Comparison of ENCODE assay signal across 17 cellular contexts in genomic region chr2:48979691-48980090, GRCh38.
"Had no signal": no experiment of that assay in that cellular context is flagged by ENCODE, and none has a peak within 500 bp of the region (broad histone marks: within the 10 kb centered on the region; RNA-seq: fewer than 3 reads in every experiment).

No MANE protein-coding gene starts in this region.

- H3K4me3 ChIP-seq: stomach, suprapubic skin, testis, thoracic aorta, thyroid gland, tibial artery, tibial nerve, transverse colon, upper lobe of left lung, upper lobe of right lung, uterus, vagina had no signal

- H3K4me1 ChIP-seq: stomach, suprapubic skin, testis, tibial artery, tibial nerve, transverse colon, upper lobe of left lung, upper lobe of right lung, uterus, vagina had no signal

- H3K27ac ChIP-seq: stomach, suprapubic skin, testis, thoracic aorta, thyroid gland, tibial artery, tibial nerve, transverse colon, upper lobe of left lung, upper lobe of right lung, uterus, vagina had no signal

- H3K9me3 ChIP-seq: stomach, suprapubic skin, testis, thoracic aorta, thyroid gland, tibial artery, tibial nerve, transverse colon, upper lobe of left lung, upper lobe of right lung, uterus, vagina had no signal

- ATAC-seq: stimulated activated effector memory CD8-positive, alpha-beta T cell treated with anti-CD3 and anti-CD28 coated beads, Interleukin-12 subunit alpha, Interleukin-12 subunit beta, amount 100 ng/mL, for 72 hours; stimulated activated memory B cell treated with anti-CD40 and anti-IgM and Interleukin-4, amounts not matched to agents 10 μg/mL and 1 μg/mL and 100 μg/mL, for 72 hours; stimulated activated naive B cell treated with anti-CD40 and anti-IgM and Interleukin-4, amounts not matched to agents 10 μg/mL and 1 μg/mL and 100 μg/mL, for 72 hours; stimulated activated naive CD8-positive, alpha-beta T cell treated with anti-CD3 and anti-CD28 coated beads, Interleukin-15, amount 100 ng/mL, for 72 hours; stimulated activated naive CD8-positive, alpha-beta T cell treated with anti-CD3 and anti-CD28 coated beads, Interleukin-15, Interleukin-2, amounts not matched to agents 100 U/mL and 50 U/mL, for 24 hours; upper lobe of right lung had no signal

- H3K36me3 ChIP-seq: stomach, suprapubic skin, thoracic aorta, thyroid gland, tibial artery, tibial nerve, transverse colon, upper lobe of left lung, upper lobe of right lung, uterus, vagina had no signal
